Comparison of ENCODE assay signal across 1 cellular context in genomic region chr9:128690684-128691034, GRCh38.
TF ChIP-seq lines count a peak whose summit lies in the region.

No MANE protein-coding gene starts in this region.

TF ChIP-seq in K562, 482 proteins besides CTCF, POLR2A, EP300 and RAD21 (continues in another document):
- TF ChIP-seq ZNF224 (CRISPR knock-in tag; IDR thresholded peaks at IDR 0.05) (no peak), PTBP1 (IDR thresholded peaks at IDR 0.05; ENCODE audit: low read depth, low read length) (no peak), NCOA4 (IDR thresholded peaks at IDR 0.05; ENCODE audit: partially characterized antibody) (no peak), NR2C2 (CRISPR knock-in tag; IDR thresholded peaks at IDR 0.05) (no peak), NR2C2 (tag; IDR thresholded peaks at IDR 0.05) (no peak), AFF4 (CRISPR knock-in tag; IDR thresholded peaks at IDR 0.05) (no peak), PATZ1 (CRISPR knock-in tag; IDR thresholded peaks at IDR 0.05; ENCODE audit: borderline replicate concordance) (no peak), PML (IDR thresholded peaks at IDR 0.05; ENCODE audit: low read length) (0 out of 2 replicates have a peak, but pooled peaks have one; percentile 17), ZSCAN32 (CRISPR knock-in tag; IDR thresholded peaks at IDR 0.05) (no peak), HMGN3 (IDR thresholded peaks at IDR 0.05; ENCODE audit: borderline replicate concordance, extremely low read depth, insufficient read length, low read depth, low read length) (no peak), NFIC (IDR thresholded peaks at IDR 0.05) (no peak), MIER1 (IDR thresholded peaks at IDR 0.05; ENCODE audit: low read depth) (0 out of 2 replicates have a peak, but pooled peaks have one; percentile 34), HDAC2 (IDR thresholded peaks at IDR 0.05) (no peak), ZNF551 (CRISPR knock-in tag; IDR thresholded peaks at IDR 0.05) (no peak), FOSL1 (tag; conservative IDR thresholded peaks at IDR 0.05) (no peak), ZNF174 (CRISPR knock-in tag; IDR thresholded peaks at IDR 0.05) (no peak), CREB3 (tag; conservative IDR thresholded peaks at IDR 0.05; ENCODE audit: low read depth) (no peak), NCOA1 (IDR thresholded peaks at IDR 0.05; ENCODE audit: low read depth) (0 out of 2 replicates have a peak, but pooled peaks have one; percentile 12), SAFB (IDR thresholded peaks at IDR 0.05; ENCODE audit: borderline replicate concordance, low read depth, low read length) (no peak), ZNF57 (CRISPR knock-in tag; IDR thresholded peaks at IDR 0.05) (no peak), RAD51 (IDR thresholded peaks at IDR 0.05; ENCODE audit: borderline replicate concordance, low read depth) (0 out of 2 replicates have a peak, but pooled peaks have one; percentile 10), ARNT (IDR thresholded peaks at IDR 0.05) (0 out of 4 replicates have a peak, but pooled peaks of 1 of the 2 experiments have one; percentile 7), POLR2AphosphoS2 (IDR thresholded peaks at IDR 0.05; ENCODE audit: low read length) (0 out of 2 replicates have a peak, but pooled peaks have one; percentile 19), PURB (CRISPR knock-in tag; IDR thresholded peaks at IDR 0.05; ENCODE audit: low read depth) (no peak), KHSRP (IDR thresholded peaks at IDR 0.05) (no peak), BACH1 (tag; IDR thresholded peaks at IDR 0.05) (no peak), MEF2A (IDR thresholded peaks at IDR 0.05; ENCODE audit: control insufficient read depth, low read depth, low read length) (no peak), SNIP1 (IDR thresholded peaks at IDR 0.05; ENCODE audit: low read depth) (no peak), CAMTA2 (CRISPR knock-in tag; conservative IDR thresholded peaks at IDR 0.05) (no peak), TAF15 (IDR thresholded peaks at IDR 0.05; ENCODE audit: low read depth, low read length) (no peak), CXXC5 (CRISPR knock-in tag; IDR thresholded peaks at IDR 0.05) (no peak), EP400 (IDR thresholded peaks at IDR 0.05) (no peak), DEAF1 (CRISPR knock-in tag; IDR thresholded peaks at IDR 0.05) (no peak), ZNF407 (IDR thresholded peaks at IDR 0.05; ENCODE audit: low read depth) (no peak)
